ENCODE assay signal across 11 cellular contexts in genomic region chrX:125151146-125151545, GRCh38.
"Had no signal": no experiment of that assay in that cellular context is flagged by ENCODE, and none has a peak within 500 bp of the region (broad histone marks: within the 10 kb centered on the region; RNA-seq: fewer than 3 reads in every experiment).

No MANE protein-coding gene starts in this region.

- H3K9me3 Mint-ChIP-seq: GM23338 had no signal

- FAIRE-seq: H1, H54 had no signal

- H3K4me3 Mint-ChIP-seq: GM23338, H9, HFFc6 had no signal

- H2AFZ ChIP-seq: GM23248, GM23338 had no signal

- DNase-seq: GM23248, GOT3, H7, H9, HCEC 1CT, HFFc6 had no signal

- H3K27ac ChIP-seq: GM23248 had no signal

- H3K4me2 ChIP-seq: GM23338 had no signal

- ATAC-seq: GM23338, HCT116 had no signal

- H3K27ac Mint-ChIP-seq: GM23338, H9, HFFc6 had no signal

- H3K36me3 ChIP-seq: HAP-1 had no signal

- H3K4me3 ChIP-seq: GM23248, GM23338, HAP-1 had no signal

- H3K9ac ChIP-seq: GM23248 had no signal

- H3K9me3 ChIP-seq: HAP-1 had no signal
